20 cellular contexts compared by ENCODE assay signal in the genomic region with DNA sequence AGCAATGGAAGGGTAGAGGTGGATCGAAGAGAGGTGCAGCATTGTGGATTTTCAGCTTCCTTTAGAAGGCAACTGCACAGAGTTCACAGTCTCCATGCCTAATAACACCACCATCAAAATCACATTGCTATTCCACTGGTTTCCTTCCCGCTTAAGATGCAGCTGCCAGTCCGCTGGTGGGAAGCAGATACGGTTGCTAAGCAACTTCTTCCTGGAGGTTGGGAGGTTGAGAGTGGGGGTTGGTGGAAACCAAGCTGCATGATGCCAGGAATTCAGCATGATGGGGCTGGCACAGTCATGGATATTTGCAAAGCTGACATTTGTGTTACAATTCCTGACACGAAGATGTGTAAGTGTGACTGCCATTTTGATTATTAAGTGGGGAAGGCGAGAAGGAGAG.
A peak's percentile ranks its signal among the peaks of the same experiment; 100 is the strongest.
DNase-seq lines count a peak whose midpoint lies in the region; ATAC-seq, FAIRE-seq and TF ChIP-seq lines count a peak whose summit lies in the region.
"Had no signal": no experiment of that assay in that cellular context is flagged by ENCODE, and none has a peak within 500 bp of the region (broad histone marks: within the 10 kb centered on the region; RNA-seq: fewer than 3 reads in every experiment).

No MANE protein-coding gene starts in this region.

- H3K4ac ChIP-seq in H1 (replicated peaks; ENCODE audit: insufficient read length, low read depth, low read length) (no peak overlapping the region), neuronal stem cell (ENCODE audit: low read length) (no peak overlapping the region)

- no peaks in the 10 kb centered on the region for H3K23me2 ChIP-seq in H1 (ENCODE audit: low read depth, low read length)

- H4K8ac ChIP-seq in H1 (ENCODE audit: extremely low read depth, insufficient read depth, low read length) (no peak overlapping the region), neuronal stem cell (ENCODE audit: low read depth, low read length) (no peak overlapping the region)

- no peak overlapping the region for H2BK15ac ChIP-seq in H1 (ENCODE audit: low read length)
- H2BK15ac ChIP-seq in neuronal stem cell (ENCODE audit: low read length): no peak overlapping the region

- no peak overlapping the region for H3K14ac ChIP-seq in H1 (ENCODE audit: insufficient read length)
- H3K14ac ChIP-seq in neuronal stem cell (ENCODE audit: low read length): no peak overlapping the region

- H2BK120ac ChIP-seq in H1 (replicated peaks; ENCODE audit: low read depth, low read length) (no peak overlapping the region), neuronal stem cell (ENCODE audit: low read depth, low read length) (no peak overlapping the region)

- no peak for FAIRE-seq in H1 (lab: Jason Lieb, UNC)
- FAIRE-seq: A549, GM12891 had no signal

- in situ Hi-C loops in GM13976 (cut with MboI; ENCODE audit: low sequenced_read_pairs, unreplicated experiment): loop anchor here (25.0 kb wide), 1 partner anchor 496 kb away; no protein-coding TSS in a partner anchor

- 82% methylated on average over 6 of the region's 6 CpGs; no CpG with 5 or more reads in 1 of the 2 experiments for WGBS in H1 (ENCODE audit: extremely low coverage in 1 of 2, insufficient coverage in 1 of 2, insufficient read length in 1 of 2, insufficient replicate concordance in 2 of 2, low coverage in 1 of 2, low lambda C conversion rate in 2 of 2, missing lambda C conversion rate in 1 of 2), 2 experiments
- no CpG with 5 or more reads among the region's 6 CpGs for WGBS in neuronal stem cell (ENCODE audit: extremely low coverage in 2 of 2, insufficient read length in 2 of 2, insufficient replicate concordance in 1 of 2), 2 donors

- H3K27me3 ChIP-seq in H1 (replicated peaks in 1 of 4; ENCODE audit: control insufficient read depth in 3 of 4, extremely low read depth in 1 of 4, insufficient read depth in 3 of 4, low read length in 3 of 4): no peaks in the 10 kb centered on the region
- H3K27me3 ChIP-seq in neuronal stem cell (ENCODE audit: control insufficient read depth in 3 of 3, insufficient read depth in 3 of 3, low read depth in 1 of 3, low read length in 3 of 3): no peaks in the 10 kb centered on the region
- H3K27me3 ChIP-seq: stomach had no signal

- H2BK5ac ChIP-seq in H1 (ENCODE audit: low read depth, low read length): no peak overlapping the region
- H2BK5ac ChIP-seq in neuronal stem cell (ENCODE audit: low read length): no peak overlapping the region

- H2BK12ac ChIP-seq in H1 (ENCODE audit: low read depth, low read length) (no peak overlapping the region), neuronal stem cell (ENCODE audit: low read length) (no peak overlapping the region)

- H4K91ac ChIP-seq in H1 (replicated peaks; ENCODE audit: insufficient read length, low read length) (no peak overlapping the region), neuronal stem cell (ENCODE audit: low read depth, low read length, poor library complexity) (no peak overlapping the region)

- TF ChIP-seq CTCF in H1 (IDR thresholded peaks at IDR 0.05; ENCODE audit: control extremely low read depth in 1 of 3, insufficient read depth in 1 of 3, low read depth in 1 of 3, low read length in 3 of 3): no peak
- no peak for TF ChIP-seq CTCF in GM13976 (IDR thresholded peaks at IDR 0.05; ENCODE audit: borderline replicate concordance, control extremely low read depth, extremely low read depth, insufficient read depth, missing control alignments)

- no peak overlapping the region for H3K27ac ChIP-seq in H1 (ENCODE audit: low read depth, low read length)
- H3K27ac ChIP-seq in neuronal stem cell (replicated peaks; ENCODE audit: low read length): no peak overlapping the region
- H3K27ac ChIP-seq: A549, stomach had no signal

- no peak overlapping the region for H2BK20ac ChIP-seq in H1 (ENCODE audit: low read length)

- no peak for TF ChIP-seq EP300 in H1 (IDR thresholded peaks at IDR 0.05; ENCODE audit: borderline replicate concordance in 1 of 2, low read depth in 2 of 2, low read length in 2 of 2)

- H3K9ac ChIP-seq in H1 (replicated peaks in 1 of 4; ENCODE audit: extremely low read depth in 1 of 4, low read depth in 3 of 4, low read length in 3 of 4): no peak overlapping the region
- no peak overlapping the region for H3K9ac ChIP-seq in neuronal stem cell (ENCODE audit: low read depth, low read length, poor library complexity)

- no peak overlapping the region for H2AK5ac ChIP-seq in H1 (ENCODE audit: low read depth, low read length)
- H2AK5ac ChIP-seq in neuronal stem cell (ENCODE audit: low read depth, low read length): no peak overlapping the region

- H3K23ac ChIP-seq in H1 (ENCODE audit: insufficient read length) (no peak overlapping the region), neuronal stem cell (ENCODE audit: low read depth, low read length, poor library complexity) (no peak overlapping the region)

- no peak for TF ChIP-seq POLR2A in H1 (IDR thresholded peaks at IDR 0.05; ENCODE audit: control extremely low read depth in 1 of 2, low read depth in 2 of 2, low read length in 2 of 2)

- ATAC-seq in HG03571 (IDR thresholded peaks at IDR 0.05; ENCODE audit: unreplicated experiment): no peak
- ATAC-seq: A549; activated CD8-positive, alpha-beta memory T cell treated with anti-CD3 and anti-CD28 coated beads, Interleukin-2, amount 10 ng/mL, durations not matched to agents 7 days and 5 days; left ventricle myocardium superior; Right ventricle myocardium inferior had no signal

- TF ChIP-seq RAD21 in H1 (IDR thresholded peaks at IDR 0.05 in 1 of 2, conservative IDR thresholded peaks at IDR 0.05 in 1 of 2; ENCODE audit: low read depth in 2 of 2, low read length in 2 of 2): no peak

- no peak overlapping the region for H2AFZ ChIP-seq in H1 (ENCODE audit: low read length)
- peak overlapping the region; percentile 38 for H2AFZ ChIP-seq in neuronal stem cell (ENCODE audit: low read length)

- H3K18ac ChIP-seq in H1 (ENCODE audit: extremely low read depth, low read length) (no peak overlapping the region), neuronal stem cell (ENCODE audit: low read length) (no peak overlapping the region)

- H3K4me1 ChIP-seq in H1 (replicated peaks in 1 of 4; ENCODE audit: control insufficient read depth in 3 of 4, insufficient read depth in 4 of 4, low read length in 3 of 4) (peaks cover 0 to 5% (median 2%) of the 10 kb centered on the region in 4 experiments; a peak in 2 of 7 replicates), neuronal stem cell (ENCODE audit: control insufficient read depth in 2 of 2, insufficient read depth in 1 of 2, low read depth in 1 of 2, low read length in 2 of 2) (peaks cover 5 to 14% of the 10 kb centered on the region in 2 donors)
- H3K4me1 ChIP-seq: A549 had no signal

- peak; percentile 6 for DNase-seq in NCI-H2029 (lab: John Stamatoyannopoulos, UW)
- DNase-seq in NCI-H2029 treated with DMSO at 0.1 percent for 48 hours (lab: John Stamatoyannopoulos, UW): no peak
- DNase-seq in NCI-H2227 (lab: John Stamatoyannopoulos, UW; ENCODE audit: unreplicated experiment): peak; percentile 92
- DNase-seq in H1 (ENCODE audit: low read depth in 1 of 2, low spot score in 2 of 2): no peak
- DNase-seq in neuronal stem cell (ENCODE audit: low spot score): no peak
- no peak for DNase-seq in GM13976 (ENCODE audit: low spot score)
- DNase-seq in foreskin melanocyte: no peak
- DNase-seq: activated CD4-positive, CD25-positive, alpha-beta regulatory T cell treated with anti-CD3 and anti-CD28 coated beads, Interleukin-2, amount 50 U/mL, for 72 hours; activated CD8-positive, alpha-beta memory T cell treated with anti-CD3 and anti-CD28 coated beads, Interleukin-2, amount 10 ng/mL, durations not matched to agents 7 days and 5 days; activated gamma-delta T cell; CD4-positive, CD25-positive, alpha-beta regulatory T cell; IMR-90; left ventricle myocardium superior; NCI-H774; stomach; T-helper 2 cell had no signal

- H3K56ac ChIP-seq in H1 (replicated peaks; ENCODE audit: insufficient read length, low read depth, low read length): no peak overlapping the region

- no peak overlapping the region for H4K5ac ChIP-seq in H1 (ENCODE audit: insufficient read length, low read depth, low read length)

- H3K4me2 ChIP-seq in H1 (ENCODE audit: insufficient read depth in 1 of 2, low read depth in 2 of 2, low read length in 2 of 2) (no peak overlapping the region; a peak in 1 of 4 replicates), neuronal stem cell (ENCODE audit: insufficient read depth, low read length, poor library complexity, severe bottlenecking) (no peak overlapping the region)
- H3K4me2 ChIP-seq: A549 had no signal

- H3K79me2 ChIP-seq in H1 (ENCODE audit: control insufficient read depth in 1 of 2, insufficient read depth in 2 of 2, low read length in 2 of 2): no peaks in the 10 kb centered on the region

- H3K9me3 ChIP-seq in H1 (ENCODE audit: insufficient read depth in 2 of 2, low read depth in 1 of 2, low read length in 1 of 2) (no peaks in the 10 kb centered on the region), neuronal stem cell (replicated peaks in 1 of 2; ENCODE audit: control insufficient read depth in 2 of 2, insufficient read depth in 1 of 2, low read depth in 1 of 2, low read length in 2 of 2) (no peaks in the 10 kb centered on the region)
- H3K9me3 ChIP-seq: A549, stomach had no signal

- H3K4me3 ChIP-seq in H1 (ENCODE audit: extremely low read depth in 1 of 4, insufficient read depth in 2 of 4, low read depth in 3 of 4, low read length in 4 of 4): no peak overlapping the region
- no peak overlapping the region for H3K4me3 ChIP-seq in neuronal stem cell (ENCODE audit: low read length in 2 of 2)
- H3K4me3 ChIP-seq: A549, stomach had no signal

- POLR2A ChIA-PET in H1 (lab: Charles Lee; ENCODE audit: partially characterized antibody): no interaction called here

- H4K20me1 ChIP-seq in H1 (replicated peaks in 1 of 2; ENCODE audit: control insufficient read depth in 1 of 2, insufficient read depth in 2 of 2, low read length in 2 of 2): no peaks in the 10 kb centered on the region

- CTCF ChIA-PET in H1 (lab: Charles Lee; ENCODE audit: partially characterized antibody): interaction anchor here (0.7 kb wide), 1 partner anchor 73 kb away, joined by 3 read pairs; no protein-coding TSS in a partner anchor

- H3K36me3 ChIP-seq in H1 (ENCODE audit: control insufficient read depth in 2 of 4, insufficient read depth in 4 of 4, low read length in 3 of 4) (peaks cover 0 to 12% (median 3%) of the 10 kb centered on the region in 4 experiments; a peak in 5 of 8 replicates), neuronal stem cell (replicated peaks in 1 of 2; ENCODE audit: control insufficient read depth in 2 of 2, insufficient read depth in 2 of 2, low read length in 2 of 2) (peaks cover 13 to 71% of the 10 kb centered on the region in 2 donors)
- H3K36me3 ChIP-seq: stomach had no signal

- H3K79me1 ChIP-seq in H1 (ENCODE audit: low read depth, low read length): no peaks in the 10 kb centered on the region
- H3K79me1 ChIP-seq in neuronal stem cell (ENCODE audit: low read depth, low read length): no peaks in the 10 kb centered on the region

TF ChIP-seq in H1, 55 proteins besides CTCF, POLR2A, EP300 and RAD21:
- no peak for TF ChIP-seq RBBP5 (IDR thresholded peaks at IDR 0.05; ENCODE audit: borderline replicate concordance, low read depth, low read length)
- no peak for TF ChIP-seq SP2 (IDR thresholded peaks at IDR 0.05; ENCODE audit: low read length)
- TF ChIP-seq TEAD4 (IDR thresholded peaks at IDR 0.05; ENCODE audit: low read depth, low read length): 0 out of 2 replicates have a peak, but pooled peaks have one; percentile 30
- no peak for TF ChIP-seq YY1 (IDR thresholded peaks at IDR 0.05; ENCODE audit: low read depth, low read length)

Comparison
In these comparisons a context has a peak if more than half of its experiments do, and no peak if none do; other contexts are left out.
1. DNase-seq: peak in NCI-H2029 (single experiment) and NCI-H2227 (single experiment); none in NCI-H2029 treated with DMSO at 0.1 percent for 48 hours (single experiment), H1 (0 of 2), neuronal stem cell (single experiment), GM13976 (single experiment) and foreskin melanocyte (single experiment).